ENCODE assay signal across 1 cellular context in genomic region chrX:81195712-81196111, GRCh38.
TF ChIP-seq lines count a peak whose summit lies in the region.

No MANE protein-coding gene starts in this region.

TF ChIP-seq in K562, 482 proteins besides CTCF, POLR2A, EP300 and RAD21:
- TF ChIP-seq BCOR (IDR thresholded peaks at IDR 0.05) (no peak), SMC3 (conservative IDR thresholded peaks at IDR 0.05; ENCODE audit: insufficient read depth, low read depth, low read length) (0 out of 2 replicates have a peak, but pooled peaks have one; percentile 7)
